Comparison of ENCODE assay signal across 14 cellular contexts in the genomic region with DNA sequence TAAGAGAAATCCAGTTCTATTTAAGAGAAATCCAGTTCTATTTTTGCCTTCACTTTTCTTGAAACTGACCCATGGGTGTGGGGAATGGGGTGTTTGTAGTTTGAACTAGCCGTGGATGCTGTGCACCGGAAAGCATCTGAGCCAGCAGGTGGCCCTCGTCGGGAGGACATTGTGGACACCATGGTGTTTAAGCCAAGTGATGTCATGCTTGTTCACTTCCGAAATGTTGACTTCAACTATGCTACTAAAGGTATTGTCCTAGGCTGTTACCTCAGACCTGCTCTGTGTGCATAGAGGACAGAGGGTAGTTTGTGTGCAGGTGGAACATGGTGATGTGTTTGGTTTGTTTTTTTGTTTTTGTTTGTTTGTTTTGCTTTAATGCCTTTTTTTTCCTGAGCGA. TPM values are rescaled to one million over a fixed set of nuclear protein-coding genes. Genes with fewer than 3 reads are reported as not detected.
DNase-seq lines count a peak whose midpoint lies in the region; ATAC-seq and TF ChIP-seq lines count a peak whose summit lies in the region.
"Had no signal": no experiment of that assay in that cellular context is flagged by ENCODE, and none has a peak within 500 bp of the region (broad histone marks: within the 10 kb centered on the region; RNA-seq: fewer than 3 reads in every experiment).

No MANE protein-coding gene starts in this region.

- no peak for DNase-seq in activated T-cell treated with anti-CD3 and anti-CD28 coated beads, Interleukin-2, amount 50 U/mL, for 24 hours
- no peak for DNase-seq in activated T-cell treated with anti-CD3 and anti-CD28 coated beads, Interleukin-2, amount 50 U/mL, for 48 hours
- DNase-seq in epithelial cell of proximal tubule (ENCODE audit: low read depth) (no peak), mucosa of descending colon (no peak), GM13976 (ENCODE audit: low spot score) (no peak)
- DNase-seq: amniotic stem cell, NCI-H226, nucleus accumbens, T-helper 9 cell, uterus had no signal

- intact Hi-C loops in mucosa of descending colon (cut with DNase I, micrococcal nuclease): no loop called here

- H3K36me3 ChIP-seq in skeletal muscle satellite cell (ENCODE audit: insufficient read depth, low read length) (peaks cover 59% of the 10 kb centered on the region), mucosa of descending colon (ENCODE audit: low read depth) (peaks cover 9% of the 10 kb centered on the region)
- H3K36me3 ChIP-seq: uterus had no signal

- TF ChIP-seq CTCF in VCaP (conservative IDR thresholded peaks at IDR 0.05) (0 out of 2 replicates have a peak, but pooled peaks have one; percentile 14), epithelial cell of proximal tubule (conservative IDR thresholded peaks at IDR 0.05; ENCODE audit: low read depth, low read length) (peak; percentile 19), mucosa of descending colon (IDR thresholded peaks at IDR 0.05) (no peak), GM13976 (IDR thresholded peaks at IDR 0.05; ENCODE audit: borderline replicate concordance, control extremely low read depth, extremely low read depth, insufficient read depth, missing control alignments) (no peak)

- H3K4me2 ChIP-seq in skeletal muscle satellite cell (ENCODE audit: low read length): peak overlapping the region; percentile 97

- H3K27ac Mint-ChIP-seq in activated T-cell treated with anti-CD3 and anti-CD28 coated beads, Interleukin-2, amount 50 U/mL, for 24 hours: peak overlapping the region; percentile 100

- H3K9me3 Mint-ChIP-seq in activated T-cell treated with anti-CD3 and anti-CD28 coated beads, Interleukin-2, amount 50 U/mL, for 24 hours: no peaks in the 10 kb centered on the region

- peaks cover 53% of the 10 kb centered on the region for H3K4me1 Mint-ChIP-seq in activated T-cell treated with anti-CD3 and anti-CD28 coated beads, Interleukin-2, amount 50 U/mL, for 24 hours (ENCODE audit: low read depth)

- H3K9me3 ChIP-seq in skeletal muscle satellite cell (replicated peaks; ENCODE audit: low read length): no peaks in the 10 kb centered on the region
- no peaks in the 10 kb centered on the region for H3K9me3 ChIP-seq in mucosa of descending colon
- H3K9me3 ChIP-seq: uterus had no signal

- peak overlapping the region; percentile 11 for H3K9ac ChIP-seq in skeletal muscle satellite cell (ENCODE audit: low read depth, low read length)

- H3K4me3 Mint-ChIP-seq in activated T-cell treated with anti-CD3 and anti-CD28 coated beads, Interleukin-2, amount 50 U/mL, for 24 hours: peak overlapping the region; percentile 98
- H3K4me3 Mint-ChIP-seq: CD14-positive monocyte had no signal

- no peaks in the 10 kb centered on the region for H3K27me3 ChIP-seq in skeletal muscle satellite cell (ENCODE audit: control insufficient read depth, insufficient read depth, low read length)
- H3K27me3 ChIP-seq: uterus had no signal

- peaks cover 81% of the 10 kb centered on the region for H3K36me3 Mint-ChIP-seq in activated T-cell treated with anti-CD3 and anti-CD28 coated beads, Interleukin-2, amount 50 U/mL, for 24 hours (ENCODE audit: low read depth)

- peaks cover 18% of the 10 kb centered on the region for H3K4me1 ChIP-seq in skeletal muscle satellite cell (ENCODE audit: control insufficient read depth, insufficient read depth, low read length)
- H3K4me1 ChIP-seq in mucosa of descending colon (ENCODE audit: low read depth): peaks cover 16% of the 10 kb centered on the region

- in situ Hi-C loops in GM13976 (cut with MboI; ENCODE audit: low sequenced_read_pairs, unreplicated experiment): no loop called here

- H3K4me3 ChIP-seq in epithelial cell of proximal tubule (ENCODE audit: low read depth, low read length) (no peak overlapping the region), skeletal muscle satellite cell (ENCODE audit: low read length) (peak overlapping the region; percentile 94), mucosa of descending colon (no peak overlapping the region)
- H3K4me3 ChIP-seq: uterus had no signal

- no peak overlapping the region for H3K27ac ChIP-seq in VCaP
- H3K27ac ChIP-seq: uterus had no signal

- ATAC-seq in mucosa of descending colon (no peak), GM21515 (IDR thresholded peaks at IDR 0.05; ENCODE audit: unreplicated experiment) (no peak)

- no peaks in the 10 kb centered on the region for H3K27me3 Mint-ChIP-seq in activated T-cell treated with anti-CD3 and anti-CD28 coated beads, Interleukin-2, amount 50 U/mL, for 24 hours

RNA-seq across cellular contexts. Expression of a gene that starts 3.3 kb away (rescaled TPM):
- 51.1 and 79.0 TPM in 2 replicates for total RNA-seq in epithelial cell of proximal tubule
- 42.2 and 43.6 TPM in 2 replicates for total RNA-seq in skeletal muscle satellite cell (2012; rRNA removed)
- 100 to 1,000 TPM; 102 to 108 (median 107) TPM for total RNA-seq in mucosa of descending colon

RNA-seq across cellular contexts. Expression of a gene that starts 20.0 kb away (rescaled TPM):
- 174 and 250 TPM in 2 replicates for total RNA-seq in epithelial cell of proximal tubule
- total RNA-seq in skeletal muscle satellite cell (2012; rRNA removed): 133 and 134 TPM in 2 replicates
- total RNA-seq in mucosa of descending colon: 100 to 1,000 TPM; 182 to 248 (median 220) TPM

RNA-seq across cellular contexts. Expression of a gene that starts 37.5 kb away (rescaled TPM):
- 22.4 and 23.4 TPM in 2 replicates for total RNA-seq in epithelial cell of proximal tubule
- total RNA-seq in skeletal muscle satellite cell (2012; rRNA removed): 12.2 and 14.6 TPM in 2 replicates
- total RNA-seq in mucosa of descending colon: 100 to 1,000 TPM in 1 of 3 donors, 10 to 100 TPM in 2; 83.5 to 107 (median 89.7) TPM

RNA-seq across cellular contexts. Expression of a gene that starts 52.1 kb away (rescaled TPM):
- total RNA-seq in epithelial cell of proximal tubule: 0.14 and 0.92 TPM in 2 replicates
- 0.44 and 0.51 TPM in 2 replicates for total RNA-seq in skeletal muscle satellite cell (2012; rRNA removed)
- 1 to 10 TPM in 2 of 3 donors, under 1 TPM in 1; 0.96 to 1.7 (median 1.6) TPM for total RNA-seq in mucosa of descending colon

Comparison
In these comparisons a context has a peak if more than half of its experiments do, and no peak if none do; other contexts are left out.
1. CTCF ChIP-seq: peak in VCaP (single experiment) and epithelial cell of proximal tubule (single experiment); none in mucosa of descending colon (single experiment) and GM13976 (single experiment).